26 cellular contexts compared by ENCODE assay signal in genomic region chr3:133837487-133838295, GRCh38. TPM values are rescaled to one million over a fixed set of nuclear protein-coding genes. Genes with fewer than 3 reads are reported as not detected.
DNase-seq lines count a peak whose midpoint lies in the region; ATAC-seq and TF ChIP-seq lines count a peak whose summit lies in the region.
"Had no signal": no experiment of that assay in that cellular context is flagged by ENCODE, and none has a peak within 500 bp of the region (broad histone marks: within the 10 kb centered on the region; RNA-seq: fewer than 3 reads in every experiment).

No MANE protein-coding gene starts in this region.

- no peaks in the 10 kb centered on the region for H3K36me3 Mint-ChIP-seq in activated CD8-positive, alpha-beta memory T cell treated with anti-CD3 and anti-CD28 coated beads, Interleukin-2, amount 10 ng/mL, durations not matched to agents 7 days and 5 days
- H3K36me3 Mint-ChIP-seq in osteocyte (ENCODE audit: unreplicated experiment): no peaks in the 10 kb centered on the region
- peaks cover 11% of the 10 kb centered on the region for H3K36me3 Mint-ChIP-seq in effector memory CD8-positive, alpha-beta T cell (ENCODE audit: insufficient read depth)
- H3K36me3 Mint-ChIP-seq: IgD-negative memory B cell had no signal

- TF ChIP-seq CTCF in osteocyte (IDR thresholded peaks at IDR 0.05): no peak

- H3K9me3 Mint-ChIP-seq in activated CD8-positive, alpha-beta memory T cell treated with anti-CD3 and anti-CD28 coated beads, Interleukin-2, amount 10 ng/mL, durations not matched to agents 7 days and 5 days (ENCODE audit: low read depth): no peaks in the 10 kb centered on the region
- no peaks in the 10 kb centered on the region for H3K9me3 Mint-ChIP-seq in osteocyte (ENCODE audit: unreplicated experiment)
- no peaks in the 10 kb centered on the region for H3K9me3 Mint-ChIP-seq in effector memory CD8-positive, alpha-beta T cell
- H3K9me3 Mint-ChIP-seq: CD4-positive, alpha-beta T cell; IgD-negative memory B cell had no signal

- H3K4me1 ChIP-seq in BLaER1: peaks cover 11% of the 10 kb centered on the region
- H3K4me1 ChIP-seq: BE2C had no signal

- H3K4me3 ChIP-seq in BLaER1: no peak overlapping the region
- H3K4me3 ChIP-seq: PC-9 had no signal

- peak overlapping the region; percentile 42 for H3K4me2 ChIP-seq in BLaER1
- H3K4me2 ChIP-seq: KMS-11, PC-9 had no signal

- no peak overlapping the region for H3K9ac ChIP-seq in BLaER1
- H3K9ac ChIP-seq: KMS-11 had no signal

- ATAC-seq in activated CD8-positive, alpha-beta memory T cell treated with anti-CD3 and anti-CD28 coated beads, Interleukin-2, amount 10 ng/mL, durations not matched to agents 7 days and 5 days: no peak
- no peak for ATAC-seq in GM19397 (IDR thresholded peaks at IDR 0.05; ENCODE audit: unreplicated experiment)
- ATAC-seq in effector memory CD8-positive, alpha-beta T cell (replicated peaks): no peak
- ATAC-seq: HCT116 had no signal

- no peaks in the 10 kb centered on the region for H3K27me3 Mint-ChIP-seq in activated CD8-positive, alpha-beta memory T cell treated with anti-CD3 and anti-CD28 coated beads, Interleukin-2, amount 10 ng/mL, durations not matched to agents 7 days and 5 days
- no peaks in the 10 kb centered on the region for H3K27me3 Mint-ChIP-seq in osteocyte (ENCODE audit: unreplicated experiment)
- peaks cover 18 to 21% of the 10 kb centered on the region in 2 donors for H3K27me3 Mint-ChIP-seq in effector memory CD8-positive, alpha-beta T cell
- H3K27me3 Mint-ChIP-seq: CD4-positive, alpha-beta T cell; IgD-negative memory B cell had no signal

- no peaks in the 10 kb centered on the region for H3K36me3 ChIP-seq in BLaER1
- H3K36me3 ChIP-seq: BE2C had no signal

- H3K27ac ChIP-seq in BLaER1: no peak overlapping the region
- H3K27ac ChIP-seq: KMS-11, PC-9 had no signal

- H4K20me1 ChIP-seq in BLaER1: no peaks in the 10 kb centered on the region

- peak; percentile 43 for DNase-seq in activated CD8-positive, alpha-beta memory T cell treated with anti-CD3 and anti-CD28 coated beads for 24 hours
- no peak for DNase-seq in activated CD8-positive, alpha-beta memory T cell treated with anti-CD3 and anti-CD28 coated beads, Interleukin-2, amount 10 ng/mL, durations not matched to agents 7 days and 5 days
- DNase-seq in ecto neural progenitor cell (ENCODE audit: low spot score) (peak; percentile 16), osteocyte (ENCODE audit: extremely low spot score, unreplicated experiment) (peak; percentile 74), NCI-H1105 treated with DMSO at 0.1 percent for 48 hours (lab: John Stamatoyannopoulos, UW) (no peak)
- no peak for DNase-seq in effector memory CD8-positive, alpha-beta T cell
- DNase-seq: 8988T; ACHN; BE2C; CD4-positive, alpha-beta T cell; COR-L47; DMS53; MM.1S; NCI-H1417; NCI-H1694 treated with DMSO at 0.1 percent for 48 hours; NCI-H2081; NCI-H2227 treated with DMSO at 0.1 percent for 48 hours; NCI-H526 treated with DMSO at 0.1 percent for 48 hours; PC-9; RPMI8226; SHP77 treated with DMSO at 0.1 percent for 48 hours had no signal

- CTCF ChIA-PET in activated CD8-positive, alpha-beta memory T cell treated with anti-CD3 and anti-CD28 coated beads, Interleukin-2, amount 10 ng/mL, durations not matched to agents 7 days and 5 days (lab: Charles Lee): no interaction called here

- H3K4me1 Mint-ChIP-seq in activated CD8-positive, alpha-beta memory T cell treated with anti-CD3 and anti-CD28 coated beads, Interleukin-2, amount 10 ng/mL, durations not matched to agents 7 days and 5 days: no peaks in the 10 kb centered on the region
- H3K4me1 Mint-ChIP-seq in osteocyte (ENCODE audit: unreplicated experiment): no peaks in the 10 kb centered on the region
- H3K4me1 Mint-ChIP-seq in effector memory CD8-positive, alpha-beta T cell (ENCODE audit: low read depth in 2 of 2): peaks cover 0 to 3% of the 10 kb centered on the region in 2 donors
- H3K4me1 Mint-ChIP-seq: IgD-negative memory B cell had no signal

- H3K27me3 ChIP-seq in BLaER1: no peaks in the 10 kb centered on the region
- H3K27me3 ChIP-seq: BE2C had no signal

- no peak overlapping the region for H3K27ac Mint-ChIP-seq in activated CD8-positive, alpha-beta memory T cell treated with anti-CD3 and anti-CD28 coated beads, Interleukin-2, amount 10 ng/mL, durations not matched to agents 7 days and 5 days
- no peak overlapping the region for H3K27ac Mint-ChIP-seq in osteocyte (ENCODE audit: unreplicated experiment)
- no peak overlapping the region for H3K27ac Mint-ChIP-seq in effector memory CD8-positive, alpha-beta T cell
- H3K27ac Mint-ChIP-seq: CD4-positive, alpha-beta T cell; IgD-negative memory B cell had no signal

- no peak overlapping the region for H3K4me3 Mint-ChIP-seq in activated CD8-positive, alpha-beta memory T cell treated with anti-CD3 and anti-CD28 coated beads, Interleukin-2, amount 10 ng/mL, durations not matched to agents 7 days and 5 days
- H3K4me3 Mint-ChIP-seq in osteocyte (ENCODE audit: unreplicated experiment): no peak overlapping the region
- no peak overlapping the region for H3K4me3 Mint-ChIP-seq in effector memory CD8-positive, alpha-beta T cell
- H3K4me3 Mint-ChIP-seq: CD4-positive, alpha-beta T cell; IgD-negative memory B cell had no signal

- H3K9me3 ChIP-seq in BLaER1: no peaks in the 10 kb centered on the region
- H3K9me3 ChIP-seq: BE2C had no signal

RNA-seq across cellular contexts. Expression of gene SRPRB, which starts 32.1 kb away (rescaled TPM):
- total RNA-seq in activated CD8-positive, alpha-beta memory T cell treated with anti-CD3 and anti-CD28 coated beads, Interleukin-2, amount 10 ng/mL, durations not matched to agents 7 days and 5 days: 10 to 100 TPM; 44.2 to 61.3 TPM
- 84.7 and 91.7 TPM in 2 replicates for total RNA-seq in osteocyte

RNA-seq across cellular contexts. Expression of gene RAB6B, which starts 58.0 kb away (rescaled TPM):
- total RNA-seq in activated CD8-positive, alpha-beta memory T cell treated with anti-CD3 and anti-CD28 coated beads, Interleukin-2, amount 10 ng/mL, durations not matched to agents 7 days and 5 days: 1 to 10 TPM; 1.0 to 1.3 TPM
- total RNA-seq in osteocyte: 7.8 and 11.3 TPM in 2 replicates
- total RNA-seq: CD4-positive, alpha-beta T cell had no signal

Comparison
In these comparisons a context has a peak if more than half of its experiments do, and no peak if none do; other contexts are left out.
1. DNase-seq: peak in activated CD8-positive, alpha-beta memory T cell treated with anti-CD3 and anti-CD28 coated beads for 24 hours (single experiment), ecto neural progenitor cell (single experiment) and osteocyte (single experiment); none in activated CD8-positive, alpha-beta memory T cell treated with anti-CD3 and anti-CD28 coated beads, Interleukin-2, amount 10 ng/mL, durations not matched to agents 7 days and 5 days (single experiment), NCI-H1105 treated with DMSO at 0.1 percent for 48 hours (single experiment) and effector memory CD8-positive, alpha-beta T cell (0 of 3).